ENCODE assay signal across 28 cellular contexts in genomic region chr20:875115-875514, GRCh38. TPM values are rescaled to one million over a fixed set of nuclear protein-coding genes. Genes with fewer than 3 reads are reported as not detected.
"Had no signal": no experiment of that assay in that cellular context is flagged by ENCODE, and none has a peak within 500 bp of the region (broad histone marks: within the 10 kb centered on the region; RNA-seq: fewer than 3 reads in every experiment).

No MANE protein-coding gene starts in this region.

- H3K9me3 ChIP-seq: esophagus squamous epithelium, gastroesophageal sphincter, neutrophil, spleen, tibial artery, upper lobe of left lung, uterus had no signal

- H3K79me2 ChIP-seq: hepatocyte had no signal

- H2AFZ ChIP-seq: hepatocyte had no signal

- H3K36me3 Mint-ChIP-seq: naive B cell; stimulated activated memory B cell treated with anti-CD40 and anti-IgM and Interleukin-4, amounts not matched to agents 10 μg/mL and 1 μg/mL and 100 μg/mL, for 72 hours had no signal

- H3K27me3 ChIP-seq: hepatocyte, spleen, tibial artery, upper lobe of left lung, uterus had no signal

- FAIRE-seq: endometrium had no signal

- H3K36me3 ChIP-seq: esophagus squamous epithelium, gastroesophageal sphincter, neutrophil, spleen, tibial artery, upper lobe of left lung, uterus had no signal

- H3K4me1 ChIP-seq: gastroesophageal sphincter, spleen, tibial artery, upper lobe of left lung, uterus had no signal

- H3K9me3 Mint-ChIP-seq: naive B cell; nephron; stimulated activated memory B cell treated with anti-CD40 and anti-IgM and Interleukin-4, amounts not matched to agents 10 μg/mL and 1 μg/mL and 100 μg/mL, for 72 hours; stimulated activated naive CD8-positive, alpha-beta T cell treated with anti-CD3 and anti-CD28 coated beads, Interleukin-15, Interleukin-2, amounts not matched to agents 100 ng/mL and 50 ng/mL, for 24 hours had no signal

- DNase-seq: cortex of kidney; dorsolateral prefrontal cortex; effector memory CD4-positive, alpha-beta T cell; esophagus squamous epithelium; foreskin fibroblast; left colon; left ventricle myocardium superior; mesendoderm; naive B cell; stimulated activated CD4-positive, alpha-beta T cell treated with anti-CD3 and anti-CD28 coated beads, Interleukin-15, amount 100 ng/mL, for 24 hours; stimulated activated CD4-positive, alpha-beta T cell treated with anti-CD3 and anti-CD28 coated beads, Interleukin-1b, Interleukin-23, amount 100 ng/mL, for 48 hours; stimulated activated CD4-positive, alpha-beta T cell treated with anti-CD3 and anti-CD28 coated beads, Interleukin-4, amount 100 ng/mL, for 24 hours; tibial artery; upper lobe of left lung; uterus had no signal

- H3K27ac ChIP-seq: dorsolateral prefrontal cortex, epithelial cell of prostate, esophagus squamous epithelium, gastroesophageal sphincter, hepatocyte, neutrophil, spleen, tibial artery, upper lobe of left lung, uterus had no signal

- H3K4me3 ChIP-seq: dorsolateral prefrontal cortex, esophagus squamous epithelium, gastroesophageal sphincter, hepatocyte, lung, spleen, tibial artery, upper lobe of left lung, uterus had no signal

- H3K4me2 ChIP-seq: hepatocyte had no signal

- H3K4me3 Mint-ChIP-seq: naive B cell; nephron; stimulated activated memory B cell treated with anti-CD40 and anti-IgM and Interleukin-4, amounts not matched to agents 10 μg/mL and 1 μg/mL and 100 μg/mL, for 72 hours; stimulated activated naive CD8-positive, alpha-beta T cell treated with anti-CD3 and anti-CD28 coated beads, Interleukin-15, Interleukin-2, amounts not matched to agents 100 ng/mL and 50 ng/mL, for 24 hours had no signal

- H3K4me1 Mint-ChIP-seq: nephron had no signal

- H3K27ac Mint-ChIP-seq: nephron; stimulated activated memory B cell treated with anti-CD40 and anti-IgM and Interleukin-4, amounts not matched to agents 10 μg/mL and 1 μg/mL and 100 μg/mL, for 72 hours; stimulated activated naive CD8-positive, alpha-beta T cell treated with anti-CD3 and anti-CD28 coated beads, Interleukin-15, Interleukin-2, amounts not matched to agents 100 ng/mL and 50 ng/mL, for 24 hours had no signal

RNA-seq across cellular contexts. Expression of gene ANGPT4, which starts 41.0 kb away (rescaled TPM):
- total RNA-seq: hepatocyte, kidney epithelial cell, left colon, pulmonary artery endothelial cell, spleen, temporal lobe had no signal
